In genomic region chr1:43772978-43773377, GRCh38 we compare ENCODE assay signal across 24 cellular contexts.
"Had no signal": no experiment of that assay in that cellular context is flagged by ENCODE, and none has a peak within 500 bp of the region (broad histone marks: within the 10 kb centered on the region; RNA-seq: fewer than 3 reads in every experiment).

No MANE protein-coding gene starts in this region.

- DNase-seq: activated CD4-positive, alpha-beta memory T cell treated with anti-CD3 and anti-CD28 coated beads, Interleukin-2, amount 10 ng/mL, durations not matched to agents 7 days and 5 days; activated CD4-positive, alpha-beta T cell treated with anti-CD3 and anti-CD28 coated beads for 1 hour; activated CD4-positive, alpha-beta T cell treated with anti-CD3 and anti-CD28 coated beads, Interleukin-2, amount 10 ng/mL, durations not matched to agents 7 days and 5 days; activated gamma-delta T cell treated with Interleukin-2 at 50 U/mL for 16 hours; activated naive CD4-positive, alpha-beta T cell treated with anti-CD3 and anti-CD28 coated beads, Interleukin-2, amount 50 U/mL, for 16 hours; activated T-cell treated with anti-CD3 and anti-CD28 coated beads, Interleukin-2, amount 50 U/mL, for 4 hours; amniotic stem cell; central memory CD4-positive, alpha-beta T cell; foreskin fibroblast; heart left ventricle; hypothalamus; immature natural killer cell; kidney; left colon; mammary epithelial cell; posterior cingulate gyrus; right cardiac atrium; stimulated activated CD4-positive, alpha-beta T cell treated with anti-CD3 and anti-CD28 coated beads, Interleukin-15, amount 100 ng/mL, for 24 hours; stimulated activated CD4-positive, alpha-beta T cell treated with anti-CD3 and anti-CD28 coated beads, Interleukin-2, amount 100 ng/mL, for 24 hours; stimulated activated naive CD4-positive, alpha-beta T cell treated with Interleukin-2 at 50 U/mL for 16 hours; testis; transverse colon had no signal

- H3K27ac ChIP-seq: heart left ventricle, testis, transverse colon had no signal

- ATAC-seq: activated T-cell treated with anti-CD3 and anti-CD28 coated beads, Interleukin-2, amount 50 U/mL, for 4 hours; activated T-helper 17 cell treated with anti-CD3 and anti-CD28 coated beads, Interleukin-2, amount 50 U/mL, for 72 hours; heart left ventricle; left colon; right cardiac atrium; WTC11 had no signal
